18 cellular contexts compared by ENCODE assay signal in the genomic region with DNA sequence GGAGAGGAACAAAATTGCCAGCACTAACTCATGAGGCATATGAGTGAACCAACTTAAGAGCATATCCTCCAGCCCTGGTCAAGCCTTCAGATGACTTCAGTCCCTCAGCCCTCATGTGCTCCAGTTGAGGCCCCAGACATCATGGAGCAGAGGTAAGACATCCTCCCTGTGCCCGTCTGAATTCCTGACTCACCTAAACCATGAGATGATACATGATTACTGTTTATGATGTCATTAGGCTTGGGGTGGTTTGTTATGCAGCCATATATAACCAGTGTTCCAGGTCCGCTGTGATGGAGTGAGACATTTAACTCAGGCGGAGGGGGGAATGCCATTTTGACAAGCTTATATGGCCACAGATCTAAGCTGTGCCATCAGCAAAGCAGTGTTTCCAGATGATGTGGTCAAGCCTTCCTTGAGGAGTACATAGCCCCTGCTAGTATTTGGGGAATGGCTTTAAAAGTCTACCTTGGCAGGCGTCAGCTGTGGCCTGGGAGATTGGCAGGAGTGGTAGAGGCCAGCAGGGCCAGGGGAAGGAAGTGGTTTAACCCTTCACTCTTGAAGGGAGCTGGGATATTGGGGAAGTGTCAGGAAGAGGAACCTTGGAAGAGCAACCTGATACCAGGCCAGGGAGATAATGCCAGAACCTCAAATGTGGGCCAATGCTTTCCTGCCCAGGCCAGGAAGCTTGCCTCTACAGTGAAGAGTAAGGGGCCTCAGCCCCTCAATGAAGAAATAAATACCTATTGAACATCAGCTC.
DNase-seq lines count a peak whose midpoint lies in the region; FAIRE-seq and TF ChIP-seq lines count a peak whose summit lies in the region.
"Had no signal": no experiment of that assay in that cellular context is flagged by ENCODE, and none has a peak within 500 bp of the region (broad histone marks: within the 10 kb centered on the region; RNA-seq: fewer than 3 reads in every experiment).

No MANE protein-coding gene starts in this region.

- no peaks in the 10 kb centered on the region for H3K9me2 ChIP-seq in GM23248 (ENCODE audit: insufficient read depth)

- in situ Hi-C loops in GM23248 (cut with MboI), result no loop called here
- in situ Hi-C loops in ACHN (cut with HindIII; ENCODE audit: low pct_ligation_motif_present, low pct_unique_long_range_greater_than_20kb, low sequenced_read_pairs), result no loop called here

- no peak for FAIRE-seq in RCC 7860 (lab: Jason Lieb, UNC)

- TF ChIP-seq CTCF in endodermal cell (conservative IDR thresholded peaks at IDR 0.05), result no peak
- TF ChIP-seq CTCF in osteocyte (IDR thresholded peaks at IDR 0.05), result no peak

- H2AFZ ChIP-seq in GM23248, result no peak overlapping the region

- H3K9me3 ChIP-seq in GM23248 (ENCODE audit: low read depth) (no peaks in the 10 kb centered on the region), endodermal cell (ENCODE audit: control insufficient read depth, low read length) (peaks cover 6% of the 10 kb centered on the region)

- H3K4me1 Mint-ChIP-seq in endodermal cell, result peaks cover 42% of the 10 kb centered on the region
- peaks cover 51% of the 10 kb centered on the region for H3K4me1 Mint-ChIP-seq in osteocyte (ENCODE audit: unreplicated experiment)
- H3K4me1 Mint-ChIP-seq: B cell; CD4-positive, CD25-positive, alpha-beta regulatory T cell had no signal

- H3K27ac Mint-ChIP-seq in endodermal cell (no peak overlapping the region), osteocyte (ENCODE audit: unreplicated experiment) (no peak overlapping the region)
- H3K27ac Mint-ChIP-seq: B cell; CD4-positive, CD25-positive, alpha-beta regulatory T cell had no signal

- no peak overlapping the region for H3K4me2 ChIP-seq in GM23248 (ENCODE audit: unreplicated experiment)
- H3K4me2 ChIP-seq: KMS-11 had no signal

- H3K36me3 ChIP-seq in GM23248 (ENCODE audit: low read depth) (no peaks in the 10 kb centered on the region), endodermal cell (ENCODE audit: control insufficient read depth, insufficient read depth, low read length) (no peaks in the 10 kb centered on the region), H7 (replicated peaks; ENCODE audit: control insufficient read depth, insufficient read depth, low read length) (no peaks in the 10 kb centered on the region)
- H3K36me3 ChIP-seq: MG63 had no signal

- H3K9me3 Mint-ChIP-seq in endodermal cell (peaks cover 2% of the 10 kb centered on the region), osteocyte (ENCODE audit: unreplicated experiment) (peaks cover 4% of the 10 kb centered on the region)

- H3K27ac ChIP-seq in GM23248 (no peak overlapping the region), endodermal cell (ENCODE audit: low read depth, low read length) (no peak overlapping the region)
- H3K27ac ChIP-seq: KMS-11 had no signal

- no peak overlapping the region for H3K9ac ChIP-seq in GM23248
- no peak overlapping the region for H3K9ac ChIP-seq in endodermal cell (ENCODE audit: extremely low read depth, low read length, poor library complexity, severe bottlenecking)
- H3K9ac ChIP-seq: KMS-11 had no signal

- H3K4me1 ChIP-seq in GM23248 (ENCODE audit: insufficient read depth), result peaks cover 40% of the 10 kb centered on the region
- H3K4me1 ChIP-seq in endodermal cell (ENCODE audit: control insufficient read depth, insufficient read depth, low read length), result peaks cover 19% of the 10 kb centered on the region

- H3K4me3 Mint-ChIP-seq in endodermal cell, result no peak overlapping the region
- no peak overlapping the region for H3K4me3 Mint-ChIP-seq in osteocyte (ENCODE audit: unreplicated experiment)
- H3K4me3 Mint-ChIP-seq: B cell; CD4-positive, CD25-positive, alpha-beta regulatory T cell had no signal

- no peaks in the 10 kb centered on the region for H3K27me3 ChIP-seq in GM23248 (replicated peaks; ENCODE audit: insufficient read depth)
- H3K27me3 ChIP-seq in endodermal cell (ENCODE audit: control insufficient read depth, insufficient read depth, low read length, poor library complexity, severe bottlenecking), result no peaks in the 10 kb centered on the region
- no peaks in the 10 kb centered on the region; the same call in 1 of the 2 replicates for H3K27me3 ChIP-seq in H7 (ENCODE audit: control insufficient read depth, insufficient read depth, low read length)
- H3K27me3 ChIP-seq: MG63 had no signal

- peaks cover 21% of the 10 kb centered on the region for H3F3A ChIP-seq in GM23248 (ENCODE audit: insufficient read depth)

- H3K36me3 Mint-ChIP-seq in endodermal cell (ENCODE audit: low read depth) (peaks cover 4% of the 10 kb centered on the region), osteocyte (ENCODE audit: unreplicated experiment) (no peaks in the 10 kb centered on the region)
- H3K36me3 Mint-ChIP-seq: CD4-positive, CD25-positive, alpha-beta regulatory T cell had no signal

- H3K27me3 Mint-ChIP-seq in endodermal cell (ENCODE audit: insufficient read depth) (no peaks in the 10 kb centered on the region), osteocyte (ENCODE audit: unreplicated experiment) (no peaks in the 10 kb centered on the region)
- H3K27me3 Mint-ChIP-seq: CD4-positive, CD25-positive, alpha-beta regulatory T cell had no signal

- no peaks in the 10 kb centered on the region for H3K79me2 ChIP-seq in GM23248 (ENCODE audit: insufficient read depth)

- DNase-seq in GM23248 (peak; percentile 29), RCC 7860 (ENCODE audit: low spot score) (peak; percentile 66), endodermal cell (peak; percentile 17), osteocyte (ENCODE audit: extremely low spot score, unreplicated experiment) (peak; percentile 36), ACHN (no peak), H7 (no peak)
- no peak for DNase-seq in activated CD4-positive, alpha-beta T cell treated with anti-CD3 and anti-CD28 coated beads for 1 hour
- DNase-seq: CD4-positive, CD25-positive, alpha-beta regulatory T cell; HCEC 1CT; MG63; NCI-H1105; NCI-H1694; NCI-H2107; NCI-H2227 treated with DMSO at 0.1 percent for 48 hours; NCI-H524; SHP77 had no signal

- H3K4me3 ChIP-seq in GM23248 (no peak overlapping the region), endodermal cell (ENCODE audit: low read length) (no peak overlapping the region), H7 (ENCODE audit: insufficient read depth, low read depth, low read length) (no peak overlapping the region)
- H3K4me3 ChIP-seq: MG63 had no signal

- H4K20me1 ChIP-seq in GM23248 (ENCODE audit: insufficient read depth), result no peaks in the 10 kb centered on the region

- WGBS in GM23248 (ENCODE audit: low coverage in 1 of 2, low lambda C conversion rate in 2 of 2, missing lambda C conversion rate in 2 of 2), 2 experiments, result 64 to 71% methylated on average over 4 of the region's 4 CpGs
- 91 to 100% methylated on average over 2 to 4 of the region's 4 CpGs for WGBS in endodermal cell (ENCODE audit: insufficient coverage in 1 of 2, insufficient read length in 1 of 2), 2 experiments

Comparison
In these comparisons a context has a peak if more than half of its experiments do, and no peak if none do; other contexts are left out.
1. DNase-seq: peak in GM23248 (single experiment), RCC 7860 (single experiment), endodermal cell (single experiment) and osteocyte (single experiment); none in ACHN (single experiment), activated CD4-positive, alpha-beta T cell treated with anti-CD3 and anti-CD28 coated beads for 1 hour (single experiment) and H7 (single experiment).